20 cellular contexts compared by ENCODE assay signal in the genomic region with DNA sequence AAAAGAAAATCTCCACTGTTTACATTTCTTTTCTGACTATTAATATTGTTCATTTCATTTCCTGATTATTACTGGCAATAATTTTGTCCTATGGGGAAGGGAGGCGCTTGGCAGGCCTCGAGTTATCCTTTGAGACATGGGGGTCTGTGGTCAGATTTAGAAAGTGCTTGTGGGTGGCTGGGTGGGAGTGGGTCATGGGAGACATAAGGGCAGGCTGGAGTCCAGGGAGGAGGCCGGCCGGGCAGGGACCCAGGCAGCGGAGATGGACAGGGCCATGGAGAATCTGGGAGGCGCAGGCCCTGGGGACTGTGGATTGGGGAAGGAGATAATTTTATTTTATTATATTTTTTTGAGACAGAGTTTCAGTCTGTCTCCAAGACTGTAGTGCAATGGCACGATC. TPM values are rescaled to one million over a fixed set of nuclear protein-coding genes. Genes with fewer than 3 reads are reported as not detected.
A peak's percentile ranks its signal among the peaks of the same experiment; 100 is the strongest.
DNase-seq lines count a peak whose midpoint lies in the region; ATAC-seq, FAIRE-seq and TF ChIP-seq lines count a peak whose summit lies in the region.
"Had no signal": no experiment of that assay in that cellular context is flagged by ENCODE, and none has a peak within 500 bp of the region (broad histone marks: within the 10 kb centered on the region; RNA-seq: fewer than 3 reads in every experiment).

No MANE protein-coding gene starts in this region.

- POLR2A ChIA-PET in T-cell (lab: Charles Lee) = no interaction called here

- peaks cover 0 to 45% (median 20%) of the 10 kb centered on the region in 9 donors for H3K4me1 ChIP-seq in heart right ventricle
- H3K4me1 ChIP-seq in osteoblast (ENCODE audit: insufficient read depth, low read length) = peaks cover 24% of the 10 kb centered on the region
- no peaks in the 10 kb centered on the region for H3K4me1 ChIP-seq in aorta (ENCODE audit: control insufficient read depth in 1 of 2, insufficient read depth in 2 of 2, low read length in 2 of 2)
- H3K4me1 ChIP-seq in small intestine (ENCODE audit: control insufficient read depth in 2 of 2, insufficient read depth in 1 of 2, low read depth in 1 of 2, low read length in 1 of 2) = no peaks in the 10 kb centered on the region
- H3K4me1 ChIP-seq: right lobe of liver had no signal

- H3K9me3 Mint-ChIP-seq in T-cell = no peaks in the 10 kb centered on the region
- H3K9me3 Mint-ChIP-seq: activated CD4-positive, alpha-beta T cell treated with anti-CD3 and anti-CD28 coated beads, Interleukin-2, amount 10 ng/mL, durations not matched to agents 24 days and 14 days had no signal

- H3K27ac ChIP-seq in heart right ventricle = peak overlapping the region in 9 of 10 donors; percentile 46 to 85 (median 56)
- peak overlapping the region; percentile 28 for H3K27ac ChIP-seq in osteoblast (ENCODE audit: low read depth, low read length)
- peak overlapping the region; percentile 73 to 85 for H3K27ac ChIP-seq in aorta (ENCODE audit: low read depth in 1 of 2, low read length in 2 of 2)
- peak overlapping the region in 1 of 2 donors; percentile 83 for H3K27ac ChIP-seq in small intestine (ENCODE audit: low read depth in 1 of 2, low read length in 1 of 2)
- H3K27ac ChIP-seq: PC-9, right lobe of liver had no signal

- H4K20me1 ChIP-seq in osteoblast (ENCODE audit: insufficient read depth, low read length) = no peaks in the 10 kb centered on the region

- CTCF ChIA-PET in T-cell (lab: Charles Lee) = no interaction called here

- H3K4me1 Mint-ChIP-seq in T-cell = peaks cover 5 to 17% (median 12%) of the 10 kb centered on the region in 3 donors

- peaks cover 4 to 13% of the 10 kb centered on the region in 2 donors for H3K27me3 Mint-ChIP-seq in T-cell

- H3K4me3 ChIP-seq in heart right ventricle (no peak overlapping the region), osteoblast (ENCODE audit: insufficient read depth, low read length) (no peak overlapping the region), aorta (ENCODE audit: low read length in 2 of 2) (no peak overlapping the region), small intestine (ENCODE audit: low read depth in 1 of 2, low read length in 2 of 2) (no peak overlapping the region)
- H3K4me3 ChIP-seq: PC-9, right lobe of liver had no signal

- H3K36me3 Mint-ChIP-seq in T-cell = no peaks in the 10 kb centered on the region

- peak overlapping the region; percentile 79 for H2AFZ ChIP-seq in osteoblast (ENCODE audit: low read length)
- H2AFZ ChIP-seq: PC-9 had no signal

- intact Hi-C loops in Right ventricle myocardium superior (cut with DNase I) = no loop called here
- intact Hi-C loops in cardiac septum (cut with DNase I) = no loop called here
- intact Hi-C loops in heart right ventricle (cut with DNase I) = loop anchor here in 2 of 10 donors (5.0 kb wide), 1 partner anchor 39 kb away; a partner anchor contains a TSS
- intact Hi-C loops in aorta (cut with DNase I) = loop anchor here in 1 of 2 donors (5.0 kb wide), 1 partner anchor 39 kb away; a partner anchor contains a TSS

- no peaks in the 10 kb centered on the region for H3K27me3 ChIP-seq in heart right ventricle
- no peaks in the 10 kb centered on the region for H3K27me3 ChIP-seq in osteoblast (ENCODE audit: insufficient read depth, low read length)
- no peaks in the 10 kb centered on the region for H3K27me3 ChIP-seq in aorta (ENCODE audit: control insufficient read depth in 1 of 2, insufficient read depth in 2 of 2, low read length in 1 of 2)
- no peaks in the 10 kb centered on the region for H3K27me3 ChIP-seq in small intestine (ENCODE audit: control insufficient read depth in 2 of 2, insufficient read depth in 2 of 2, low read length in 2 of 2)
- H3K27me3 ChIP-seq: right lobe of liver had no signal

- H3K9me3 ChIP-seq in heart right ventricle (no peaks in the 10 kb centered on the region), osteoblast (ENCODE audit: low read depth, low read length) (no peaks in the 10 kb centered on the region), aorta (ENCODE audit: control insufficient read depth, low read length) (no peaks in the 10 kb centered on the region), small intestine (ENCODE audit: control insufficient read depth, low read depth) (no peaks in the 10 kb centered on the region)
- H3K9me3 ChIP-seq: right lobe of liver had no signal

- H3K36me3 ChIP-seq in heart right ventricle (no peaks in the 10 kb centered on the region), osteoblast (ENCODE audit: insufficient read depth, low read length) (no peaks in the 10 kb centered on the region), aorta (ENCODE audit: control insufficient read depth in 1 of 2, insufficient read depth in 2 of 2, low read length in 1 of 2) (no peaks in the 10 kb centered on the region), small intestine (ENCODE audit: control insufficient read depth in 2 of 2, insufficient read depth in 2 of 2, low read length in 2 of 2) (no peaks in the 10 kb centered on the region)
- H3K36me3 ChIP-seq: right lobe of liver had no signal

- FAIRE-seq in small intestine (lab: Jason Lieb, UNC) = no peak

- H3K4me2 ChIP-seq in osteoblast (ENCODE audit: insufficient read depth, low read length) = peak overlapping the region; percentile 55
- H3K4me2 ChIP-seq: PC-9 had no signal

- DNase-seq in Right ventricle myocardium superior (peak; percentile 69), cardiac septum (ENCODE audit: low spot score) (no peak), heart right ventricle (peak in 1 of 2 donors; percentile 48), osteoblast (ENCODE audit: insufficient read length, low spot score, missing footprints) (no peak), aorta (peak in 1 of 2 donors; percentile 78), germinal center (ENCODE audit: low spot score) (no peak), T-cell (no peak), small intestine (no peak)
- DNase-seq: 8988T; activated CD4-positive, alpha-beta T cell treated with anti-CD3 and anti-CD28 coated beads, Interleukin-2, amount 10 ng/mL, durations not matched to agents 24 days and 14 days; amniotic stem cell; C1 segment of cervical spinal cord; DMS153; foreskin fibroblast; NCI-H1436 treated with DMSO at 0.1 percent for 48 hours; NCI-H774; occipital lobe; PC-9; right lobe of liver; stimulated activated CD4-positive, alpha-beta T cell treated with anti-CD3 and anti-CD28 coated beads, Interleukin-4, amount 100 ng/mL, for 1 hour had no signal

- 64 to 69% methylated on average over 7 of the region's 7 CpGs for WGBS in heart right ventricle, 2 donors
- 0 to 8% methylated on average over 6 to 7 of the region's 7 CpGs for WGBS in aorta, 2 donors
- WGBS in small intestine, 3 donors = 68 to 88% (median 88%) methylated on average over 7 of the region's 7 CpGs

- no peak for TF ChIP-seq CTCF in heart right ventricle (IDR thresholded peaks at IDR 0.05)
- TF ChIP-seq CTCF in osteoblast (IDR thresholded peaks at IDR 0.05; ENCODE audit: extremely low read depth, low read depth, low read length) = no peak

- peak overlapping the region in 1 of 2 donors; percentile 55 for H3K27ac Mint-ChIP-seq in T-cell
- H3K27ac Mint-ChIP-seq: activated CD4-positive, alpha-beta T cell treated with anti-CD3 and anti-CD28 coated beads, Interleukin-2, amount 10 ng/mL, durations not matched to agents 24 days and 14 days had no signal

- ATAC-seq in Right ventricle myocardium superior (ENCODE audit: poor library complexity) (no peak), heart right ventricle (peak in 1 of 8 donors; percentile 39), aorta (ENCODE audit: low FRiP score) (peak; percentile 33), T-cell (replicated peaks in 1 of 4) (no peak)

- H3K79me2 ChIP-seq in osteoblast (ENCODE audit: insufficient read depth, low read length) = no peaks in the 10 kb centered on the region

- peak overlapping the region in 1 of 3 donors; percentile 6 for H3K4me3 Mint-ChIP-seq in T-cell
- H3K4me3 Mint-ChIP-seq: activated CD4-positive, alpha-beta T cell treated with anti-CD3 and anti-CD28 coated beads, Interleukin-2, amount 10 ng/mL, durations not matched to agents 24 days and 14 days had no signal

RNA-seq across cellular contexts. Expression of a gene that starts 40.1 kb away (rescaled TPM):
- total RNA-seq in Right ventricle myocardium superior (296 TPM), cardiac septum (216 TPM), heart right ventricle (100 to 1,000 TPM; 139 to 263 (median 244) TPM), osteoblast (13.6 and 16.6 TPM in 2 replicates), aorta (100 to 1,000 TPM; 286 to 725 TPM), T-cell (100 to 1,000 TPM in 4 of 5 donors, 10 to 100 TPM in 1; 90.9 to 215 (median 160) TPM)
- polyA plus RNA-seq in heart right ventricle (100 to 1,000 TPM; 114 to 191 TPM), aorta (100 to 1,000 TPM; 140 to 768 TPM), small intestine (100 to 1,000 TPM in 1 of 3 donors, 10 to 100 TPM in 2; 63.3 to 162 (median 69.2) TPM)

RNA-seq across cellular contexts. Expression of a gene that starts 49.1 kb away (rescaled TPM):
- 13.5 TPM for total RNA-seq in Right ventricle myocardium superior
- 20.7 TPM for total RNA-seq in cardiac septum
- total RNA-seq in heart right ventricle = 10 to 100 TPM in 5 of 10 donors, 1 to 10 TPM in 5; 7.1 to 15.3 (median 10.0) TPM
- polyA plus RNA-seq in heart right ventricle = 10 to 100 TPM; 11.2 to 14.0 TPM
- total RNA-seq in osteoblast = 26.8 and 27.7 TPM in 2 replicates
- 10 to 100 TPM; 51.7 to 95.4 TPM for total RNA-seq in aorta
- polyA plus RNA-seq in aorta = 10 to 100 TPM in 1 of 2 donors, 1 to 10 TPM in 1; 9.8 to 70.2 TPM
- total RNA-seq in T-cell = 10 to 100 TPM in 3 of 5 donors, 1 to 10 TPM in 2; 7.1 to 19.0 (median 13.1) TPM
- polyA plus RNA-seq in small intestine = 10 to 100 TPM in 1 of 3 donors, 1 to 10 TPM in 2; 6.2 to 15.6 (median 9.4) TPM
